Comparison of ENCODE assay signal across 8 cellular contexts in genomic region chr10:14953452-14954000, GRCh38.
DNase-seq lines count a peak whose midpoint lies in the region; ATAC-seq and TF ChIP-seq lines count a peak whose summit lies in the region.

No MANE protein-coding gene starts in this region.

- H3K79me2 ChIP-seq in OCI-LY3 (ENCODE audit: low read length), result peaks cover 32% of the 10 kb centered on the region

- H3K4me3 ChIP-seq in OCI-LY3 (ENCODE audit: low read length) (peak overlapping the region; percentile 96), cardiac fibroblast (replicated peaks in 1 of 2; ENCODE audit: low read depth in 2 of 2, low read length in 2 of 2) (peak overlapping the region; percentile 83 to 86)

- no peaks in the 10 kb centered on the region for H3K9me3 ChIP-seq in OCI-LY3 (ENCODE audit: insufficient read depth, low read length)

- peaks cover 32% of the 10 kb centered on the region for H3K4me1 ChIP-seq in OCI-LY3 (ENCODE audit: low read length)

- ATAC-seq in GM18508 (IDR thresholded peaks at IDR 0.05; ENCODE audit: insufficient read depth, unreplicated experiment) (peak; percentile 31), HG02943 (IDR thresholded peaks at IDR 0.05; ENCODE audit: low read depth, unreplicated experiment) (peak; percentile 42)

- H4K20me1 ChIP-seq in OCI-LY3 (ENCODE audit: insufficient read depth, low read length), result peaks cover 8% of the 10 kb centered on the region; the same call in 1 of the 2 replicates

- peak overlapping the region; percentile 89 for H3K9ac ChIP-seq in OCI-LY3 (ENCODE audit: low read length)

- peaks cover 5% of the 10 kb centered on the region for H3K36me3 ChIP-seq in OCI-LY3 (replicated peaks; ENCODE audit: low read depth, low read length)

- H2AFZ ChIP-seq in OCI-LY3 (ENCODE audit: low read depth, low read length), result peak overlapping the region; percentile 78; the same call in 1 of the 2 replicates

- no peaks in the 10 kb centered on the region for H3K27me3 ChIP-seq in OCI-LY3 (ENCODE audit: low read depth, low read length)

- peak overlapping the region; percentile 87 for H3K4me2 ChIP-seq in OCI-LY3 (ENCODE audit: low read length)

- DNase-seq in AG20443 (ENCODE audit: low spot score), result peak; percentile 71
- DNase-seq in cardiac fibroblast (ENCODE audit: low read depth in 2 of 2), result peak; percentile 64 to 70
- peak; percentile 75 for DNase-seq in left kidney (ENCODE audit: low read depth, low spot score)
- DNase-seq in stromal cell of bone marrow (ENCODE audit: low read depth), result peak; percentile 57
- no peak for DNase-seq in activated CD4-positive, alpha-beta T cell treated with anti-CD3 and anti-CD28 coated beads, Interleukin-2, amount 50 U/mL, for 4 hours

- peak overlapping the region; percentile 78 for H3K27ac ChIP-seq in OCI-LY3 (ENCODE audit: low read length)

- no peak for TF ChIP-seq CTCF in OCI-LY3 (IDR thresholded peaks at IDR 0.05; ENCODE audit: low read depth, low read length)
- TF ChIP-seq CTCF in cardiac fibroblast (IDR thresholded peaks at IDR 0.05; ENCODE audit: low read depth, low read length), result no peak

Comparison
In these comparisons a context has a peak if more than half of its experiments do, and no peak if none do; other contexts are left out.
1. DNase-seq: peak in AG20443 (single experiment), cardiac fibroblast (2 of 2), left kidney (single experiment) and stromal cell of bone marrow (single experiment); none in activated CD4-positive, alpha-beta T cell treated with anti-CD3 and anti-CD28 coated beads, Interleukin-2, amount 50 U/mL, for 4 hours (0 of 2).